14 cellular contexts compared by ENCODE assay signal in genomic region chr7:138226001-138226476, GRCh38.
DNase-seq lines count a peak whose midpoint lies in the region; ATAC-seq and TF ChIP-seq lines count a peak whose summit lies in the region.
"Had no signal": no experiment of that assay in that cellular context is flagged by ENCODE, and none has a peak within 500 bp of the region (broad histone marks: within the 10 kb centered on the region; RNA-seq: fewer than 3 reads in every experiment).

No MANE protein-coding gene starts in this region.

- H3K4me3 Mint-ChIP-seq in brain, result no peak overlapping the region
- no peak overlapping the region for H3K4me3 Mint-ChIP-seq in activated T-helper 2 cell treated with anti-CD3 and anti-CD28 coated beads, Interferon-gamma antibody, Interleukin-2, Interleukin-4, amounts not matched to agents 10 μg/mL and 5 μg/mL and 100 μg/mL, durations not matched to agents 14 hours and 24 hours and 36 hours (ENCODE audit: low read depth)
- H3K4me3 Mint-ChIP-seq: activated naive CD4-positive, alpha-beta T cell treated with anti-CD3 and anti-CD28 coated beads, Interleukin-2, amount 50 U/mL, for 24 hours had no signal

- peak overlapping the region; percentile 19 to 97 (median 76) for H3K27ac Mint-ChIP-seq in brain
- H3K27ac Mint-ChIP-seq in activated T-helper 2 cell treated with anti-CD3 and anti-CD28 coated beads, Interferon-gamma antibody, Interleukin-2, Interleukin-4, amounts not matched to agents 10 μg/mL and 5 μg/mL and 100 μg/mL, durations not matched to agents 14 hours and 24 hours and 36 hours, result no peak overlapping the region
- H3K27ac Mint-ChIP-seq: activated naive CD4-positive, alpha-beta T cell treated with anti-CD3 and anti-CD28 coated beads, Interleukin-2, amount 50 U/mL, for 24 hours; progenitor cell of endocrine pancreas had no signal

- peaks cover 23% of the 10 kb centered on the region for H3K4me1 Mint-ChIP-seq in brain
- no peaks in the 10 kb centered on the region for H3K4me1 Mint-ChIP-seq in activated T-helper 2 cell treated with anti-CD3 and anti-CD28 coated beads, Interferon-gamma antibody, Interleukin-2, Interleukin-4, amounts not matched to agents 10 μg/mL and 5 μg/mL and 100 μg/mL, durations not matched to agents 14 hours and 24 hours and 36 hours (ENCODE audit: low read depth)
- H3K4me1 Mint-ChIP-seq: activated naive CD4-positive, alpha-beta T cell treated with anti-CD3 and anti-CD28 coated beads, Interleukin-2, amount 50 U/mL, for 24 hours had no signal

- no peaks in the 10 kb centered on the region for H3K36me3 ChIP-seq in left lung
- H3K36me3 ChIP-seq: transverse colon had no signal

- DNase-seq in Ammon's horn (ENCODE audit: low spot score), result peak; percentile 70
- DNase-seq in M059J (ENCODE audit: low read depth), result peak; percentile 76
- no peak for DNase-seq in left lung
- no peak for DNase-seq in activated T-helper 2 cell treated with anti-CD3 and anti-CD28 coated beads, Interferon-gamma antibody, Interleukin-2, Interleukin-4, amounts not matched to agents 10 μg/mL and 5 μg/mL and 100 μg/mL, durations not matched to agents 14 hours and 24 hours and 36 hours (ENCODE audit: low spot score)
- no peak for DNase-seq in activated T-cell treated with anti-CD3 and anti-CD28 coated beads, Interleukin-2, amount 50 U/mL, for 48 hours
- DNase-seq in AML-193 (lab: John Stamatoyannopoulos, UW), result no peak
- DNase-seq: kidney, NCI-H1436, transverse colon had no signal

- no peaks in the 10 kb centered on the region for H3K4me1 ChIP-seq in left lung
- H3K4me1 ChIP-seq: transverse colon had no signal

- no peaks in the 10 kb centered on the region for H3K27me3 ChIP-seq in left lung
- H3K27me3 ChIP-seq: transverse colon had no signal

- peak; percentile 31 for ATAC-seq in left lung
- no peak for ATAC-seq in GM19023 (IDR thresholded peaks at IDR 0.05; ENCODE audit: unreplicated experiment)

- peaks cover 9% of the 10 kb centered on the region for H3K36me3 Mint-ChIP-seq in brain
- no peaks in the 10 kb centered on the region for H3K36me3 Mint-ChIP-seq in activated T-helper 2 cell treated with anti-CD3 and anti-CD28 coated beads, Interferon-gamma antibody, Interleukin-2, Interleukin-4, amounts not matched to agents 10 μg/mL and 5 μg/mL and 100 μg/mL, durations not matched to agents 14 hours and 24 hours and 36 hours (ENCODE audit: low read depth)
- H3K36me3 Mint-ChIP-seq: activated naive CD4-positive, alpha-beta T cell treated with anti-CD3 and anti-CD28 coated beads, Interleukin-2, amount 50 U/mL, for 24 hours had no signal

- peaks cover 0 to 5% of the 10 kb centered on the region in 2 donors for H3K9me3 ChIP-seq in left lung
- H3K9me3 ChIP-seq: transverse colon had no signal

- H3K9me3 Mint-ChIP-seq in brain, result peaks cover 14 to 26% (median 17%) of the 10 kb centered on the region in 5 experiments
- H3K9me3 Mint-ChIP-seq in activated T-helper 2 cell treated with anti-CD3 and anti-CD28 coated beads, Interferon-gamma antibody, Interleukin-2, Interleukin-4, amounts not matched to agents 10 μg/mL and 5 μg/mL and 100 μg/mL, durations not matched to agents 14 hours and 24 hours and 36 hours, result no peaks in the 10 kb centered on the region
- H3K9me3 Mint-ChIP-seq: activated naive CD4-positive, alpha-beta T cell treated with anti-CD3 and anti-CD28 coated beads, Interleukin-2, amount 50 U/mL, for 24 hours had no signal

- TF ChIP-seq CTCF in brain (conservative IDR thresholded peaks at IDR 0.05), result no peak
- no peak for TF ChIP-seq CTCF in left lung (IDR thresholded peaks at IDR 0.05)

- H3K4me3 ChIP-seq in left lung, result no peak overlapping the region
- H3K4me3 ChIP-seq: transverse colon had no signal

- H3K27me3 Mint-ChIP-seq in brain, result peaks cover 4% of the 10 kb centered on the region
- H3K27me3 Mint-ChIP-seq in activated T-helper 2 cell treated with anti-CD3 and anti-CD28 coated beads, Interferon-gamma antibody, Interleukin-2, Interleukin-4, amounts not matched to agents 10 μg/mL and 5 μg/mL and 100 μg/mL, durations not matched to agents 14 hours and 24 hours and 36 hours (ENCODE audit: low read depth), result no peaks in the 10 kb centered on the region
- H3K27me3 Mint-ChIP-seq: activated naive CD4-positive, alpha-beta T cell treated with anti-CD3 and anti-CD28 coated beads, Interleukin-2, amount 50 U/mL, for 24 hours; progenitor cell of endocrine pancreas had no signal

- H3K27ac ChIP-seq in left lung, result no peak overlapping the region
- H3K27ac ChIP-seq: HL-60, transverse colon had no signal

- intact Hi-C loops in left lung (cut with DNase I), result no loop called here
- intact Hi-C loops in activated T-helper 2 cell treated with anti-CD3 and anti-CD28 coated beads, Interferon-gamma antibody, Interleukin-2, Interleukin-4, amounts not matched to agents 10 μg/mL and 5 μg/mL and 100 μg/mL, durations not matched to agents 14 hours and 24 hours and 36 hours (cut with micrococcal nuclease), result no loop called here

Comparison
In these comparisons a context has a peak if more than half of its experiments do, and no peak if none do; other contexts are left out.
1. DNase-seq: peak in Ammon's horn (single experiment) and M059J (single experiment); none in left lung (0 of 2), activated T-helper 2 cell treated with anti-CD3 and anti-CD28 coated beads, Interferon-gamma antibody, Interleukin-2, Interleukin-4, amounts not matched to agents 10 μg/mL and 5 μg/mL and 100 μg/mL, durations not matched to agents 14 hours and 24 hours and 36 hours (single experiment), activated T-cell treated with anti-CD3 and anti-CD28 coated beads, Interleukin-2, amount 50 U/mL, for 48 hours (0 of 2) and AML-193 (0 of 2).